In the genomic region with DNA sequence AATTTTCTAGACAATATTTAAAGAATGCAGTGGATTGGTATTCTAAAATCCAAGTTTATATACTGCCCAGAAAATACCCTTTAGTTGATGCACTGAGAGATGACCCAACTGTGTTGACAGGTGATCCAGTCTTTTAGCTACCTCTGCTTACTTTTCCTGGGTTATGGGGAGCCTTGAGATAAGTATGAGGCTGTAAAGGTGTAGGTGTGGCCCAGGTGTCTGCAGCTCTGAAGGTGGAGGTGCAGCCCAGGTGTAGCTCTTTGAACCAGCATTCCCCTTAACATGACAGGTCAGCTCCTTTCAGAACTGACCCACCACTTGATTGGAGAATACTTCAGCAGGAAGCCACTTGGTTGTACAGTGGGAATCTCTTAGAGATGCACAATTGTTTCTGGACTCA, we compare ENCODE assay signal across 26 cellular contexts.
"Had no signal": no experiment of that assay in that cellular context is flagged by ENCODE, and none has a peak within 500 bp of the region (broad histone marks: within the 10 kb centered on the region; RNA-seq: fewer than 3 reads in every experiment).

No MANE protein-coding gene starts in this region.

- H3K36me3 ChIP-seq: esophagus squamous epithelium, heart right ventricle, lower lobe of right lung, neutrophil, pancreas, suprapubic skin, transverse colon, vagina had no signal

- H3K27me3 ChIP-seq: esophagus squamous epithelium, heart right ventricle, pancreas, suprapubic skin, transverse colon, vagina had no signal

- H3K9me3 ChIP-seq: esophagus squamous epithelium, heart right ventricle, lower lobe of right lung, neutrophil, pancreas, psoas muscle, suprapubic skin, transverse colon, vagina had no signal

- ATAC-seq: heart right ventricle, left ventricle myocardium superior, natural killer cell, pancreas, psoas muscle, right cardiac atrium had no signal

- H3K9me3 Mint-ChIP-seq: natural killer cell; neural crest cell; stimulated activated naive B cell treated with anti-CD40 and anti-IgM and Interleukin-4, amounts not matched to agents 10 μg/mL and 1 μg/mL and 100 μg/mL, for 72 hours; stimulated activated naive CD8-positive, alpha-beta T cell treated with anti-CD3 and anti-CD28 coated beads, Interleukin-15, Interleukin-2, amounts not matched to agents 100 ng/mL and 50 ng/mL, for 24 hours had no signal

- H3K27ac Mint-ChIP-seq: natural killer cell; stimulated activated naive B cell treated with anti-CD40 and anti-IgM and Interleukin-4, amounts not matched to agents 10 μg/mL and 1 μg/mL and 100 μg/mL, for 72 hours; stimulated activated naive CD8-positive, alpha-beta T cell treated with anti-CD3 and anti-CD28 coated beads, Interleukin-15, Interleukin-2, amounts not matched to agents 100 ng/mL and 50 ng/mL, for 24 hours had no signal

- H3K4me1 Mint-ChIP-seq: natural killer cell; stimulated activated naive B cell treated with anti-CD40 and anti-IgM and Interleukin-4, amounts not matched to agents 10 μg/mL and 1 μg/mL and 100 μg/mL, for 72 hours had no signal

- H3K27me3 Mint-ChIP-seq: stimulated activated naive B cell treated with anti-CD40 and anti-IgM and Interleukin-4, amounts not matched to agents 10 μg/mL and 1 μg/mL and 100 μg/mL, for 72 hours; stimulated activated naive CD8-positive, alpha-beta T cell treated with anti-CD3 and anti-CD28 coated beads, Interleukin-15, Interleukin-2, amounts not matched to agents 100 ng/mL and 50 ng/mL, for 24 hours had no signal

- H3K4me3 Mint-ChIP-seq: natural killer cell; neural crest cell; stimulated activated naive B cell treated with anti-CD40 and anti-IgM and Interleukin-4, amounts not matched to agents 10 μg/mL and 1 μg/mL and 100 μg/mL, for 72 hours; stimulated activated naive CD8-positive, alpha-beta T cell treated with anti-CD3 and anti-CD28 coated beads, Interleukin-15, Interleukin-2, amounts not matched to agents 100 ng/mL and 50 ng/mL, for 24 hours had no signal

- DNase-seq: dermis blood vessel endothelial cell; effector memory CD4-positive, alpha-beta T cell; erythroblast; esophagus squamous epithelium; foreskin melanocyte; glutamatergic neuron; heart right ventricle; hippocampal formation; islet precursor cell; kidney glomerular epithelial cell; left ventricle myocardium superior; lower lobe of right lung; natural killer cell; pancreas; psoas muscle; right cardiac atrium; stimulated activated CD4-positive, alpha-beta T cell treated with anti-CD3 and anti-CD28 coated beads, Interleukin-15, amount 100 ng/mL, for 24 hours; stimulated activated CD4-positive, alpha-beta T cell treated with anti-CD3 and anti-CD28 coated beads, Interleukin-2, amount 100 ng/mL, for 48 hours; stimulated activated naive B cell treated with anti-CD40 and anti-IgM and Interleukin-4, amounts not matched to agents 10 μg/mL and 1 μg/mL and 100 μg/mL, for 72 hours; transverse colon had no signal

- H3K36me3 Mint-ChIP-seq: natural killer cell; stimulated activated naive B cell treated with anti-CD40 and anti-IgM and Interleukin-4, amounts not matched to agents 10 μg/mL and 1 μg/mL and 100 μg/mL, for 72 hours had no signal

- H3K4me3 ChIP-seq: esophagus squamous epithelium, heart right ventricle, lower lobe of right lung, pancreas, psoas muscle, skin epidermis, suprapubic skin, transverse colon, vagina had no signal

- H3K27ac ChIP-seq: esophagus squamous epithelium, lower lobe of right lung, neutrophil, pancreas, psoas muscle, skin epidermis, suprapubic skin, transverse colon, vagina had no signal
